Comparison of ENCODE assay signal across 8 cellular contexts in the genomic region with DNA sequence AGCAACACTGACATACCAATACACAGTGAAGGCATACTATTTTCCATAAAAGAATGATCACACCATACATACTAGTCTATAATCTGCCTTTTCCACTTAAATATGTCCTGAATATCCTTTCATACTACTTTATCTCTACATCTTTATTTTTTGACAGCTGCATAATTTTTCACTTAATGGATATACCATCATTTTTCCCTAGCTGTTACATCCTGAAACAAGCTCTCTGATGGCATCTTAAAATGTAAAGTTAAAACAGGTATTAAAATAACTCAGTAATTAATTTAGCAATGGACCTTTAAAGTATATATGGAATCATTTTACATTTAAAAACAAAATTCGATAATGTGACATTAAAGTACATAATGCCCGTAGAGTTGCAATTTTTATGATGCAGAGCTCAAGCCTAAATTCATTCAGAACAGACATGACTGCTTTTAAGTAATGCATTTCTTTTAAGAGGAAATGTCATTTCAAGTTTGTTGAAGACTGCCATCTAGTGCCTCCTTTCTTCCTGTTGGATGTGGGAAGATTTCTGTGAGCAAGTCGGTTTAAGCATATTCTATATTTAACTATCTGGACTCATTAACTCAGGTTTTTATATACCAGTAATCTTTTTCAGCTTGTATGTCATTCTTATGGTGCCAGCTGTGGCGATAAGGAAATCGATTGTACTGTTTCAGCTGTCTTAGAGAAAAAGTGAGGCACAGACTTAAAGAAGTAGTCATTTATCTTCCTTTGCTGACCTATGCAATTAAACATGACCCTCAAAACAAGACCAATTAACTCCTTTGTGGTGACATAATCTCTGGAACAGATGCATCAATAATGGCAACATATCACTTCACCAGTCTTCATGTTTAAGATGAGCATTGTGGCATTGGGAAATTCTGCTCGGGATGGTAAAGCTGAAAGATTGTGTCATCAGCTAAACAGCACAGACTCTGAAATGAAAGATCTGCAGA.
DNase-seq lines count a peak whose midpoint lies in the region; ATAC-seq lines count a peak whose summit lies in the region.

No MANE protein-coding gene starts in this region.

- DNase-seq in AG08396 (ENCODE audit: low spot score), result peak; percentile 16
- peak; percentile 60 for DNase-seq in NCI-H82 (lab: John Stamatoyannopoulos, UW)
- DNase-seq in dedifferentiated amniotic fluid mesenchymal stem cell (ENCODE audit: extremely low spot score), result peak; percentile 85
- peak; percentile 62 for DNase-seq in midbrain (lab: John Stamatoyannopoulos, UW)
- DNase-seq in stimulated activated naive CD8-positive, alpha-beta T cell treated with anti-CD3 and anti-CD28 coated beads, Interleukin-15, Interleukin-2, amounts not matched to agents 100 U/mL and 50 U/mL, for 24 hours, result no peak
- no peak for DNase-seq in activated effector memory CD4-positive, alpha-beta T cell treated with anti-CD3 and anti-CD28 coated beads, Interleukin-2, amount 50 U/mL, for 16 hours

- peak; percentile 73 for ATAC-seq in GM18519 (IDR thresholded peaks at IDR 0.05; ENCODE audit: low FRiP score, unreplicated experiment)
- ATAC-seq in HG03378 (IDR thresholded peaks at IDR 0.05; ENCODE audit: unreplicated experiment), result peak; percentile 82
- no peak for ATAC-seq in stimulated activated naive CD8-positive, alpha-beta T cell treated with anti-CD3 and anti-CD28 coated beads, Interleukin-15, Interleukin-2, amounts not matched to agents 100 U/mL and 50 U/mL, for 24 hours

Comparison
In these comparisons a context has a peak if more than half of its experiments do, and no peak if none do; other contexts are left out.
1. DNase-seq: peak in AG08396 (single experiment), NCI-H82 (single experiment), dedifferentiated amniotic fluid mesenchymal stem cell (single experiment) and midbrain (single experiment); none in stimulated activated naive CD8-positive, alpha-beta T cell treated with anti-CD3 and anti-CD28 coated beads, Interleukin-15, Interleukin-2, amounts not matched to agents 100 U/mL and 50 U/mL, for 24 hours (single experiment) and activated effector memory CD4-positive, alpha-beta T cell treated with anti-CD3 and anti-CD28 coated beads, Interleukin-2, amount 50 U/mL, for 16 hours (single experiment).